19 cellular contexts compared by ENCODE assay signal in genomic region chr4:86878640-86879039, GRCh38. TPM values are rescaled to one million over a fixed set of nuclear protein-coding genes. Genes with fewer than 3 reads are reported as not detected.
DNase-seq lines count a peak whose midpoint lies in the region; ATAC-seq and TF ChIP-seq lines count a peak whose summit lies in the region.
"Had no signal": no experiment of that assay in that cellular context is flagged by ENCODE, and none has a peak within 500 bp of the region (broad histone marks: within the 10 kb centered on the region; RNA-seq: fewer than 3 reads in every experiment).

No MANE protein-coding gene starts in this region.

- dilution Hi-C loops in mammary epithelial cell (cut with HindIII; ENCODE audit: low sequenced_read_pairs), result no loop called here

- no peaks in the 10 kb centered on the region for H3K9me2 ChIP-seq in MM.1S (replicated peaks; ENCODE audit: insufficient read depth, low read length)
- H3K9me2 ChIP-seq: SK-N-SH had no signal

- no TSS peak for BruUV-seq in mammary epithelial cell (replicated peaks; lab: Mats Ljungman, UMichigan)

- H3K9me3 ChIP-seq in body of pancreas, result peaks cover 0 to 10% (median 0%) of the 10 kb centered on the region in 3 donors
- no peaks in the 10 kb centered on the region for H3K9me3 ChIP-seq in MM.1S (replicated peaks; ENCODE audit: insufficient read depth, low read length)
- H3K9me3 ChIP-seq in mammary epithelial cell (replicated peaks; ENCODE audit: insufficient read depth, low read length), result peaks cover 11% of the 10 kb centered on the region

- CTCF ChIA-PET in mammary epithelial cell (lab: Charles Lee; ENCODE audit: low non-redundant PET), result interaction anchor here (0.6 kb wide), 1 partner anchor 335 kb away, joined by 3 read pairs; no protein-coding TSS in a partner anchor

- H3K27me3 Mint-ChIP-seq in type B pancreatic cell, result no peaks in the 10 kb centered on the region

- peaks cover 10% of the 10 kb centered on the region for H3K9me3 Mint-ChIP-seq in type B pancreatic cell

- H2AFZ ChIP-seq in MM.1S (ENCODE audit: low read length) (no peak overlapping the region), mammary epithelial cell (ENCODE audit: low read depth, low read length) (no peak overlapping the region)

- H3K36me3 ChIP-seq in body of pancreas (replicated peaks in 1 of 2; ENCODE audit: insufficient read depth in 1 of 2, low read depth in 2 of 2) (no peaks in the 10 kb centered on the region), MM.1S (replicated peaks; ENCODE audit: insufficient read depth, low read length) (no peaks in the 10 kb centered on the region), mammary epithelial cell (ENCODE audit: insufficient read depth, low read length) (no peaks in the 10 kb centered on the region)
- H3K36me3 ChIP-seq: MG63 had no signal

- peak; percentile 22 for DNase-seq in NAMALWA (ENCODE audit: low spot score)
- DNase-seq in epithelial cell of esophagus (ENCODE audit: low read depth), result no peak
- DNase-seq in type B pancreatic cell (ENCODE audit: extremely low spot score, unreplicated experiment), result no peak
- DNase-seq in body of pancreas, result no peak
- no peak for DNase-seq in MM.1S
- no peak for DNase-seq in mammary epithelial cell
- DNase-seq: AML-193; CD4-positive, CD25-positive, alpha-beta regulatory T cell; DMS53; Karpas-422; MG63; NCI-H1105; NCI-H1694; NCI-H2107; NCI-H226; NCI-H526 treated with DMSO at 0.1 percent for 48 hours; Right ventricle myocardium superior; SK-N-SH had no signal

- H3K79me2 ChIP-seq in MM.1S (ENCODE audit: low read length) (no peaks in the 10 kb centered on the region), mammary epithelial cell (ENCODE audit: insufficient read depth, low read length) (no peaks in the 10 kb centered on the region)

- H3K4me3 ChIP-seq in epithelial cell of esophagus (ENCODE audit: low read length) (no peak overlapping the region), body of pancreas (no peak overlapping the region), MM.1S (ENCODE audit: low read length) (no peak overlapping the region), mammary epithelial cell (replicated peaks in 1 of 3; ENCODE audit: insufficient read depth in 1 of 3, low read depth in 2 of 3, low read length in 3 of 3) (no peak overlapping the region)
- H3K4me3 ChIP-seq: MG63 had no signal

- no peaks in the 10 kb centered on the region for H3F3A ChIP-seq in MM.1S (ENCODE audit: insufficient read depth, low read length)

- WGBS in body of pancreas, 2 donors, result 81 to 86% methylated on average over 2 of the region's 2 CpGs
- 89% methylated on average over 2 of the region's 2 CpGs for WGBS in mammary epithelial cell (ENCODE audit: low coverage, missing lambda C conversion rate)

- TF ChIP-seq CTCF in GM12873 (IDR thresholded peaks at IDR 0.05; ENCODE audit: insufficient read depth, low read depth, low read length, missing control alignments), result peak; percentile 26
- TF ChIP-seq CTCF in epithelial cell of esophagus (IDR thresholded peaks at IDR 0.05; ENCODE audit: insufficient read depth, low read depth, low read length, missing control alignments), result peak; percentile 2
- peak; percentile 45 for TF ChIP-seq CTCF in type B pancreatic cell (conservative IDR thresholded peaks at IDR 0.05)
- TF ChIP-seq CTCF in body of pancreas (IDR thresholded peaks at IDR 0.05), result no peak
- TF ChIP-seq CTCF in MM.1S (IDR thresholded peaks at IDR 0.05; ENCODE audit: low read length), result no peak
- no peak for TF ChIP-seq CTCF in mammary epithelial cell (conservative IDR thresholded peaks at IDR 0.05 in 1 of 2, IDR thresholded peaks at IDR 0.05 in 1 of 2; ENCODE audit: extremely low read depth in 1 of 2, insufficient read depth in 1 of 2, low read depth in 1 of 2, low read length in 2 of 2)

- no peaks in the 10 kb centered on the region for H3K4me1 Mint-ChIP-seq in type B pancreatic cell (ENCODE audit: unreplicated experiment)
- H3K4me1 Mint-ChIP-seq: CD4-positive, CD25-positive, alpha-beta regulatory T cell had no signal

- H4K20me1 ChIP-seq in MM.1S (ENCODE audit: insufficient read depth, low read length) (no peaks in the 10 kb centered on the region), mammary epithelial cell (ENCODE audit: insufficient read depth, low read length) (no peaks in the 10 kb centered on the region)

- no peak for TF ChIP-seq POLR2A in body of pancreas (IDR thresholded peaks at IDR 0.05)

- H3K4me1 ChIP-seq in body of pancreas, result no peaks in the 10 kb centered on the region
- no peaks in the 10 kb centered on the region for H3K4me1 ChIP-seq in MM.1S (ENCODE audit: low read length)
- no peaks in the 10 kb centered on the region for H3K4me1 ChIP-seq in mammary epithelial cell (ENCODE audit: insufficient read depth, low read length)

- in situ Hi-C loops in mammary epithelial cell (cut with MboI; ENCODE audit: low sequenced_read_pairs in 2 of 2), result no loop called here

- no peaks in the 10 kb centered on the region for H3K27me3 ChIP-seq in body of pancreas
- H3K27me3 ChIP-seq in MM.1S (replicated peaks; ENCODE audit: insufficient read depth, low read length), result no peaks in the 10 kb centered on the region
- H3K27me3 ChIP-seq in mammary epithelial cell (ENCODE audit: insufficient read depth, low read length), result no peaks in the 10 kb centered on the region
- H3K27me3 ChIP-seq: MG63 had no signal

- no peaks in the 10 kb centered on the region for H3K36me3 Mint-ChIP-seq in type B pancreatic cell
- H3K36me3 Mint-ChIP-seq: CD4-positive, CD25-positive, alpha-beta regulatory T cell had no signal

- H3K9ac ChIP-seq in MM.1S (ENCODE audit: low read length) (no peak overlapping the region), mammary epithelial cell (ENCODE audit: insufficient read depth, low read length) (no peak overlapping the region)
- H3K9ac ChIP-seq: SK-N-SH had no signal

- ATAC-seq in body of pancreas, result no peak

- H3K4me3 Mint-ChIP-seq in type B pancreatic cell, result no peak overlapping the region
- H3K4me3 Mint-ChIP-seq: CD4-positive, CD25-positive, alpha-beta regulatory T cell had no signal

- H3K27ac ChIP-seq in body of pancreas (no peak overlapping the region), MM.1S (ENCODE audit: low read length) (no peak overlapping the region), mammary epithelial cell (ENCODE audit: insufficient read depth, low read depth, low read length) (no peak overlapping the region)

- H3K4me2 ChIP-seq in MM.1S (ENCODE audit: low read depth, low read length) (no peak overlapping the region), mammary epithelial cell (ENCODE audit: insufficient read depth, low read depth, low read length) (no peak overlapping the region)
- H3K4me2 ChIP-seq: SK-N-SH had no signal

- intact Hi-C loops in body of pancreas (cut with DNase I), result no loop called here
- intact Hi-C loops in mammary epithelial cell (cut with micrococcal nuclease), result no loop called here

- H3K27ac Mint-ChIP-seq in type B pancreatic cell, result no peak overlapping the region
- H3K27ac Mint-ChIP-seq: CD4-positive, CD25-positive, alpha-beta regulatory T cell had no signal

RNA-seq across cellular contexts. Expression of gene C4orf36, which starts 13.6 kb away (rescaled TPM):
- total RNA-seq in type B pancreatic cell (ENCODE audit: low replicate concordance) (1.3 and 2.5 TPM in 2 replicates), body of pancreas (1 to 10 TPM; 1.3 to 3.6 TPM), mammary epithelial cell (1 to 10 TPM; 2.7 to 5.7 TPM)
- 3.0 TPM for polyA plus RNA-seq in mammary epithelial cell
- polyA minus RNA-seq in mammary epithelial cell, result 36.6 TPM
- total RNA-seq: CD4-positive, CD25-positive, alpha-beta regulatory T cell had no signal
- polyA plus RNA-seq: CD4-positive, CD25-positive, alpha-beta regulatory T cell had no signal

RNA-seq across cellular contexts. Expression of gene SLC10A6, which starts 29.5 kb away (rescaled TPM):
- total RNA-seq in type B pancreatic cell (ENCODE audit: low replicate concordance), result not detected in 2 replicates
- total RNA-seq in body of pancreas, result 1 to 10 TPM in 1 of 2 donors, under 1 TPM in 1; 0.66 to 2.3 TPM
- total RNA-seq in mammary epithelial cell, result 1 to 10 TPM in 1 of 2 donors, under 1 TPM in 1; 0.67 to 1.9 TPM
- polyA plus RNA-seq in mammary epithelial cell, result 0.40 TPM
- polyA minus RNA-seq in mammary epithelial cell, result not detected
- total RNA-seq: CD4-positive, CD25-positive, alpha-beta regulatory T cell had no signal
- polyA plus RNA-seq: CD4-positive, CD25-positive, alpha-beta regulatory T cell; SK-N-SH had no signal

RNA-seq across cellular contexts. Expression of gene AFF1, which starts 56.2 kb away (rescaled TPM):
- total RNA-seq in type B pancreatic cell (ENCODE audit: low replicate concordance) (39.7 and 55.8 TPM in 2 replicates), body of pancreas (10 to 100 TPM; 42.8 to 57.0 TPM), mammary epithelial cell (10 to 100 TPM; 24.8 to 48.3 TPM)
- 19.8 TPM for polyA plus RNA-seq in mammary epithelial cell
- 83.2 TPM for polyA minus RNA-seq in mammary epithelial cell

Comparison
In these comparisons a context has a peak if more than half of its experiments do, and no peak if none do; other contexts are left out.
1. CTCF ChIP-seq: peak in GM12873 (single experiment), epithelial cell of esophagus (single experiment) and type B pancreatic cell (single experiment); none in body of pancreas (0 of 7), MM.1S (single experiment) and mammary epithelial cell (0 of 2).